Comparison of ENCODE assay signal across 8 cellular contexts in the genomic region with DNA sequence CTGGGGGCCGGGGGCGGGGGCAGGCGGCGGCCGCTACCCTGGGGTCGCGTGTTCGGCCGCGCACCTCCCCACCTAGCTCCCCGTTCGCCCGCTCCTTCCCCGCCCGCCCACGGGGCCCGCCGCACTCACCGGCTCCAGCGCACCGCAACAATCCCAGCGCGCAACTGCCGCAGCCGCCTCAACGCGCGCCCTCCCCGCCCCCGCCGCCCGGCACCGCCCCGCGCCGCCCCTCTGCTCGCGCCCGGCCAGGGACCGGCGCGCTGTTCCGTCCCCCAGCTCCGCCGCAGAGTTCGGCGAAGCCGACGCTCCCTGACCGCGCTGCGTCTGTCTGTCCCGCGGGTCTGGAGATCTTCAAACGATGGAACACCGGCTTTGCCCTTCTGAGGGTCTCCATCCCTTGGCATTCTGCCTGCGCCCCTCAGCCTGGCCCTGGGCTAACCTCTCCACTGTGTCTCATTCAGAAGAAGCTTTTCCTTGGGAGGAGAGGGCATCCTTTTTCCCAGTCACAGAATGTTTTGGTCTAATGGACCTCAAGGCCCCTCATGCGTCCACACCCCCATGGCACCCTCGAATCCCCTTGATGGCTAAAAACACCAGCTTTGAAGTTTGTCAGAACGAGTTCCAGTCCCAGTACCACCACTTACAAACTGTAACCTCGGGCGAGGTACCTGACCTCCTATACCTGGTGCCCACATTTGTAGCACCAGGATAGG. TPM values are rescaled to one million over a fixed set of nuclear protein-coding genes. Genes with fewer than 3 reads are reported as not detected.
DNase-seq lines count a peak whose midpoint lies in the region; ATAC-seq and TF ChIP-seq lines count a peak whose summit lies in the region.

A gene (minus strand): TSS at position 166 of the 713 bp plus-strand sequence. CDS start 18,314 bp downstream, outside the sequence.

- H3K9me3 Mint-ChIP-seq in activated naive CD4-positive, alpha-beta T cell treated with anti-CD3 and anti-CD28 coated beads for 36 hours = no peaks in the 10 kb centered on the region

- intact Hi-C loops in activated naive CD4-positive, alpha-beta T cell treated with anti-CD3 and anti-CD28 coated beads for 36 hours (cut with micrococcal nuclease) = loop anchor here (2.0 to 10.0 kb wide), 7 partner anchors 58 to 929 kb away; a partner anchor contains a TSS

- peak within 1 kb of the TSS; percentile 81 for H3K9ac ChIP-seq in SK-N-MC (ENCODE audit: insufficient read length)

- no peak for TF ChIP-seq CTCF in gastroesophageal sphincter (IDR thresholded peaks at IDR 0.05)
- TF ChIP-seq CTCF in neutrophil (IDR thresholded peaks at IDR 0.05) = no peak
- no peak for TF ChIP-seq CTCF in subcutaneous adipose tissue (IDR thresholded peaks at IDR 0.05; ENCODE audit: low read depth)

- H3K36me3 Mint-ChIP-seq in activated naive CD4-positive, alpha-beta T cell treated with anti-CD3 and anti-CD28 coated beads for 36 hours (ENCODE audit: low read depth) = peaks cover 9% of the 10 kb centered on the region

- TF ChIP-seq POLR2A in gastroesophageal sphincter (IDR thresholded peaks at IDR 0.05) = peak; percentile 63 to 71

- peak within 1 kb of the TSS; percentile 87 for H3K4me3 Mint-ChIP-seq in activated naive CD4-positive, alpha-beta T cell treated with anti-CD3 and anti-CD28 coated beads for 36 hours

- no peaks in the 10 kb centered on the region for H3K27me3 Mint-ChIP-seq in activated naive CD4-positive, alpha-beta T cell treated with anti-CD3 and anti-CD28 coated beads for 36 hours (ENCODE audit: low read depth)

- TF ChIP-seq EP300 in gastroesophageal sphincter (IDR thresholded peaks at IDR 0.05) = no peak

- CTCF ChIA-PET in activated naive CD4-positive, alpha-beta T cell treated with anti-CD3 and anti-CD28 coated beads for 36 hours (lab: Charles Lee) = interaction anchor here (1.9 to 3.3 kb wide), 2 partner anchors 51 to 275 kb away, joined by 5 to 12 read pairs; a partner anchor contains a TSS

- peak; percentile 57 for ATAC-seq in GM21526 (IDR thresholded peaks at IDR 0.05; ENCODE audit: low FRiP score, unreplicated experiment)
- peak; percentile 95 for ATAC-seq in gastroesophageal sphincter

- H3K27me3 ChIP-seq in gastroesophageal sphincter = no peaks in the 10 kb centered on the region
- H3K27me3 ChIP-seq in neutrophil = no peaks in the 10 kb centered on the region

- H3K36me3 ChIP-seq in SK-N-MC (ENCODE audit: insufficient read depth, low read length) (no peaks in the 10 kb centered on the region), gastroesophageal sphincter (no peaks in the 10 kb centered on the region), neutrophil (no peaks in the 10 kb centered on the region)

- DNase-seq in DMS153 treated with DMSO at 0.1 percent for 48 hours (lab: John Stamatoyannopoulos, UW; ENCODE audit: unreplicated experiment) (peak; percentile 30), SK-N-MC (ENCODE audit: low read depth, low spot score) (no peak)
- peak; percentile 63 for DNase-seq in Jurkat, Clone E6-1 (ENCODE audit: low read depth, low spot score)
- peak; percentile 80 for DNase-seq in activated naive CD4-positive, alpha-beta T cell treated with anti-CD3 and anti-CD28 coated beads for 36 hours

- H3K9me3 ChIP-seq in SK-N-MC (ENCODE audit: low read depth, low read length) = no peaks in the 10 kb centered on the region
- H3K9me3 ChIP-seq in gastroesophageal sphincter = no peaks in the 10 kb centered on the region
- H3K9me3 ChIP-seq in neutrophil = no peaks in the 10 kb centered on the region

- 22 to 29% methylated on average over 5 to 11 of the region's 62 CpGs for WGBS in gastroesophageal sphincter (ENCODE audit: low coverage in 1 of 2), 2 donors

- H3K4me1 Mint-ChIP-seq in activated naive CD4-positive, alpha-beta T cell treated with anti-CD3 and anti-CD28 coated beads for 36 hours (ENCODE audit: low read depth) = peaks cover 43% of the 10 kb centered on the region

- H3K4me3 ChIP-seq in Jurkat, Clone E6-1 (ENCODE audit: low read length) = peak within 1 kb of the TSS; percentile 71
- H3K4me3 ChIP-seq in SK-N-MC (peak within 1 kb of the TSS; percentile 85), gastroesophageal sphincter (peak within 1 kb of the TSS; percentile 97 to 100), neutrophil (ENCODE audit: low read depth in 1 of 2, low read length in 1 of 2) (peak within 1 kb of the TSS; percentile 83 to 89)

- H3K27ac ChIP-seq in SK-N-MC = no peak within 1 kb of the TSS
- peak within 1 kb of the TSS; percentile 94 to 98 (median 98) for H3K27ac ChIP-seq in gastroesophageal sphincter
- peak within 1 kb of the TSS; percentile 100 for H3K27ac ChIP-seq in neutrophil

- H3K4me1 ChIP-seq in gastroesophageal sphincter (peaks cover 0 to 67% (median 16%) of the 10 kb centered on the region in 3 donors), neutrophil (ENCODE audit: control insufficient read depth in 1 of 2, insufficient read depth in 1 of 2, low read depth in 1 of 2, low read length in 1 of 2) (peaks cover 72 to 78% of the 10 kb centered on the region in 2 experiments)

- H3K27ac Mint-ChIP-seq in activated naive CD4-positive, alpha-beta T cell treated with anti-CD3 and anti-CD28 coated beads for 36 hours = peak within 1 kb of the TSS; percentile 96

RNA-seq across cellular contexts. Expression of the gene that starts here (rescaled TPM):
- 52.2 TPM for polyA plus RNA-seq in Jurkat, Clone E6-1 (2012; ENCODE audit: insufficient read depth, insufficient read length)
- 10 to 100 TPM; 39.3 to 44.3 TPM for total RNA-seq in activated naive CD4-positive, alpha-beta T cell treated with anti-CD3 and anti-CD28 coated beads for 36 hours
- total RNA-seq in gastroesophageal sphincter (10 to 100 TPM; 63.4 to 71.9 (median 71.1) TPM), subcutaneous adipose tissue (100 to 1,000 TPM in 1 of 4 donors, 10 to 100 TPM in 3; 62.1 to 262 (median 71.4) TPM)
